In the genomic region with DNA sequence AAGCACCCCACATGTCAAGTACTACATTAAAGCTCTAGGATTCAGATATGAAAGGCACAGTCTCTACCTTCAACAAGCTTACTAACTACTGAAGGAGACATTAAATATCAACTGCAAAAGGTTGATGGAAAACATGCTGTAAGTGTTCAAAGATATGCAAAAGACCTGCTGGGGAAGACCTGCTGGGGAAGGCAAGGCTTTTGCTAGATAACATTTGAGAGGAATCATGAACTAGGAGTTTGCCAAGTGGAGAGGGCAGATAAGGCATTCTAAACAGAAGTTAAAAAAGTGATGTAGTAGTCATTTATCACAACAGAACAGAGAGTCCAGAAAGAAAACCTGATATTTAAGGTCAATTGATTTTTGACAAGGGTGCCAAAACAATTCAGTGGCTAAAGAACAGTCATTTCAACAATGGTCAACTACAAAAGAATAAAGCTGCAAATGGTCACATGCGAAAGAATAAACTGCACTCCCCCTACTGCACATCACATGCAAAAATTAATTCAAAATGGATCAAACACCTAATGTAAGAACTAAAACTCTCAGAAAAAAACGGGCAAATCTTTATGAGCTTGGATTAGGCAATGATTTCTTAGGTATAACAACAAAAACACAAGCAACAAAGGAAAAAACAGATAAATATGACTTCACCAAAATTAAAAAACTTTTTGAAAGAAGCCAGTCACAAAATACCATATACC, we compare ENCODE assay signal across 1 cellular context.
TF ChIP-seq lines count a peak whose summit lies in the region.

No MANE protein-coding gene starts in this region.

TF ChIP-seq in K562, 482 proteins besides CTCF, POLR2A, EP300 and RAD21 (continued from another document and continues in another):
- no peak for TF ChIP-seq HCFC1 (IDR thresholded peaks at IDR 0.05; ENCODE audit: low read depth, low read length)
- TF ChIP-seq, protein P1, sequence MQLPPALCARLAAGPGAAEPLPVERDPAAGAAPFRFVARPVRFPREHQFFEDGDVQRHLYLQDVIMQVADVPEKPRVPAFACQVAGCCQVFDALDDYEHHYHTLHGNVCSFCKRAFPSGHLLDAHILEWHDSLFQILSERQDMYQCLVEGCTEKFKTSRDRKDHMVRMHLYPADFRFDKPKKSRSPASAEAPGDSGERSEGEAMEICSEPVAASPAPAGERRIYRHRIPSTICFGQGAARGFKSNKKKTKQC (CRISPR knock-in tag; IDR thresholded peaks at IDR 0.05) = no peak
- TF ChIP-seq, protein P2, sequence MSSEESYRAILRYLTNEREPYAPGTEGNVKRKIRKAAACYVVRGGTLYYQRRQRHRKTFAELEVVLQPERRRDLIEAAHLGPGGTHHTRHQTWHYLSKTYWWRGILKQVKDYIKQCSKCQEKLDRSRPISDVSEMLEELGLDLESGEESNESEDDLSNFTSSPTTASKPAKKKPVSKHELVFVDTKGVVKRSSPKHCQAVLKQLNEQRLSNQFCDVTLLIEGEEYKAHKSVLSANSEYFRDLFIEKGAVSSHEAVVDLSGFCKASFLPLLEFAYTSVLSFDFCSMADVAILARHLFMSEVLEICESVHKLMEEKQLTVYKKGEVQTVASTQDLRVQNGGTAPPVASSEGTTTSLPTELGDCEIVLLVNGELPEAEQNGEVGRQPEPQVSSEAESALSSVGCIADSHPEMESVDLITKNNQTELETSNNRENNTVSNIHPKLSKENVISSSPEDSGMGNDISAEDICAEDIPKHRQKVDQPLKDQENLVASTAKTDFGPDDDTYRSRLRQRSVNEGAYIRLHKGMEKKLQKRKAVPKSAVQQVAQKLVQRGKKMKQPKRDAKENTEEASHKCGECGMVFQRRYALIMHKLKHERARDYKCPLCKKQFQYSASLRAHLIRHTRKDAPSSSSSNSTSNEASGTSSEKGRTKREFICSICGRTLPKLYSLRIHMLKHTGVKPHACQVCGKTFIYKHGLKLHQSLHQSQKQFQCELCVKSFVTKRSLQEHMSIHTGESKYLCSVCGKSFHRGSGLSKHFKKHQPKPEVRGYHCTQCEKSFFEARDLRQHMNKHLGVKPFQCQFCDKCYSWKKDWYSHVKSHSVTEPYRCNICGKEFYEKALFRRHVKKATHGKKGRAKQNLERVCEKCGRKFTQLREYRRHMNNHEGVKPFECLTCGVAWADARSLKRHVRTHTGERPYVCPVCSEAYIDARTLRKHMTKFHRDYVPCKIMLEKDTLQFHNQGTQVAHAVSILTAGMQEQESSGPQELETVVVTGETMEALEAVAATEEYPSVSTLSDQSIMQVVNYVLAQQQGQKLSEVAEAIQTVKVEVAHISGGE (CRISPR knock-in tag; IDR thresholded peaks at IDR 0.05) = peak in 1 of 3 experiments; percentile 93; a peak in 2 of 6 replicates
- 0 out of 2 replicates have a peak, but pooled peaks have one; percentile 44 for TF ChIP-seq RHOXF2B (CRISPR knock-in tag; conservative IDR thresholded peaks at IDR 0.05)
- no peak for TF ChIP-seq RBM15 (IDR thresholded peaks at IDR 0.05; ENCODE audit: insufficient read depth, low read length)
- peak; percentile 99 for TF ChIP-seq KDM1A (IDR thresholded peaks at IDR 0.05)
- TF ChIP-seq RCOR1 (IDR thresholded peaks at IDR 0.05; ENCODE audit: borderline replicate concordance in 1 of 2, low read depth in 2 of 2, low read length in 2 of 2) = peak; percentile 96 to 99
- no peak for TF ChIP-seq ZNF436 (CRISPR knock-in tag; IDR thresholded peaks at IDR 0.05)
- TF ChIP-seq ZNF445 (CRISPR knock-in tag; IDR thresholded peaks at IDR 0.05; ENCODE audit: low read depth) = no peak
- peak; percentile 82 for TF ChIP-seq C11orf30 (IDR thresholded peaks at IDR 0.05; ENCODE audit: low read depth)
- peak; percentile 95 to 98 for TF ChIP-seq TBL1XR1 (IDR thresholded peaks at IDR 0.05; ENCODE audit: low read length in 2 of 2)
- no peak for TF ChIP-seq FOXK1 (CRISPR knock-in tag; IDR thresholded peaks at IDR 0.05; ENCODE audit: borderline replicate concordance)
- no peak for TF ChIP-seq ZNF707 (CRISPR knock-in tag; conservative IDR thresholded peaks at IDR 0.05)
- TF ChIP-seq NRF1 (conservative IDR thresholded peaks at IDR 0.05 in 1 of 2, IDR thresholded peaks at IDR 0.05 in 1 of 2) = no peak
- no peak for TF ChIP-seq ZNF217 (CRISPR knock-in tag; IDR thresholded peaks at IDR 0.05)
- no peak for TF ChIP-seq EWSR1 (IDR thresholded peaks at IDR 0.05; ENCODE audit: borderline replicate concordance, low read depth, partially characterized antibody)
- TF ChIP-seq, protein P3, sequence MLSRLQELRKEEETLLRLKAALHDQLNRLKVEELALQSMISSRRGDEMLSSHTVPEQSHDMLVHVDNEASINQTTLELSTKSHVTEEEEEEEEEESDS (CRISPR knock-in tag; IDR thresholded peaks at IDR 0.05) = no peak
- TF ChIP-seq, protein P4, sequence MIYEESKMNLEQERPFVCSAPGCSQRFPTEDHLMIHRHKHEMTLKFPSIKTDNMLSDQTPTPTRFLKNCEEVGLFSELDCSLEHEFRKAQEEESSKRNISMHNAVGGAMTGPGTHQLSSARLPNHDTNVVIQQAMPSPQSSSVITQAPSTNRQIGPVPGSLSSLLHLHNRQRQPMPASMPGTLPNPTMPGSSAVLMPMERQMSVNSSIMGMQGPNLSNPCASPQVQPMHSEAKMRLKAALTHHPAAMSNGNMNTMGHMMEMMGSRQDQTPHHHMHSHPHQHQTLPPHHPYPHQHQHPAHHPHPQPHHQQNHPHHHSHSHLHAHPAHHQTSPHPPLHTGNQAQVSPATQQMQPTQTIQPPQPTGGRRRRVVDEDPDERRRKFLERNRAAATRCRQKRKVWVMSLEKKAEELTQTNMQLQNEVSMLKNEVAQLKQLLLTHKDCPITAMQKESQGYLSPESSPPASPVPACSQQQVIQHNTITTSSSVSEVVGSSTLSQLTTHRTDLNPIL (CRISPR knock-in tag; IDR thresholded peaks at IDR 0.05) = no peak
- no peak for TF ChIP-seq ZNF431 (CRISPR knock-in tag; IDR thresholded peaks at IDR 0.05)
- TF ChIP-seq DMBX1 (CRISPR knock-in tag; IDR thresholded peaks at IDR 0.05; ENCODE audit: borderline replicate concordance) = peak; percentile 96
- peak; percentile 32 for TF ChIP-seq TAF1 (IDR thresholded peaks at IDR 0.05; ENCODE audit: control insufficient read depth, extremely low read depth, insufficient read depth, low read length, severe bottlenecking)
- TF ChIP-seq STAG1 (CRISPR knock-in tag; IDR thresholded peaks at IDR 0.05; ENCODE audit: borderline replicate concordance) = no peak
- no peak for TF ChIP-seq ZNF174 (CRISPR knock-in tag; IDR thresholded peaks at IDR 0.05)
- peak; percentile 63; the same call in 1 of the 2 replicates for TF ChIP-seq ETV5 (CRISPR knock-in tag; IDR thresholded peaks at IDR 0.05; ENCODE audit: low read depth)
- no peak for TF ChIP-seq ZNF695 (CRISPR knock-in tag; IDR thresholded peaks at IDR 0.05)
- no peak for TF ChIP-seq ZNF253 (CRISPR knock-in tag; conservative IDR thresholded peaks at IDR 0.05)
- TF ChIP-seq, protein P5, sequence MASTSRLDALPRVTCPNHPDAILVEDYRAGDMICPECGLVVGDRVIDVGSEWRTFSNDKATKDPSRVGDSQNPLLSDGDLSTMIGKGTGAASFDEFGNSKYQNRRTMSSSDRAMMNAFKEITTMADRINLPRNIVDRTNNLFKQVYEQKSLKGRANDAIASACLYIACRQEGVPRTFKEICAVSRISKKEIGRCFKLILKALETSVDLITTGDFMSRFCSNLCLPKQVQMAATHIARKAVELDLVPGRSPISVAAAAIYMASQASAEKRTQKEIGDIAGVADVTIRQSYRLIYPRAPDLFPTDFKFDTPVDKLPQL (IDR thresholded peaks at IDR 0.05; ENCODE audit: extremely low read depth, insufficient read length) = no peak
- TF ChIP-seq SETDB1 (IDR thresholded peaks at IDR 0.05; ENCODE audit: low read length) = no peak
- TF ChIP-seq NELFE (IDR thresholded peaks at IDR 0.05; ENCODE audit: insufficient read depth, insufficient read length) = no peak
- TF ChIP-seq HMG20A (CRISPR knock-in tag; conservative IDR thresholded peaks at IDR 0.05) = no peak; the same call in 1 of the 2 replicates
- peak; percentile 99 for TF ChIP-seq KLF16 (IDR thresholded peaks at IDR 0.05)
- TF ChIP-seq, protein P6, sequence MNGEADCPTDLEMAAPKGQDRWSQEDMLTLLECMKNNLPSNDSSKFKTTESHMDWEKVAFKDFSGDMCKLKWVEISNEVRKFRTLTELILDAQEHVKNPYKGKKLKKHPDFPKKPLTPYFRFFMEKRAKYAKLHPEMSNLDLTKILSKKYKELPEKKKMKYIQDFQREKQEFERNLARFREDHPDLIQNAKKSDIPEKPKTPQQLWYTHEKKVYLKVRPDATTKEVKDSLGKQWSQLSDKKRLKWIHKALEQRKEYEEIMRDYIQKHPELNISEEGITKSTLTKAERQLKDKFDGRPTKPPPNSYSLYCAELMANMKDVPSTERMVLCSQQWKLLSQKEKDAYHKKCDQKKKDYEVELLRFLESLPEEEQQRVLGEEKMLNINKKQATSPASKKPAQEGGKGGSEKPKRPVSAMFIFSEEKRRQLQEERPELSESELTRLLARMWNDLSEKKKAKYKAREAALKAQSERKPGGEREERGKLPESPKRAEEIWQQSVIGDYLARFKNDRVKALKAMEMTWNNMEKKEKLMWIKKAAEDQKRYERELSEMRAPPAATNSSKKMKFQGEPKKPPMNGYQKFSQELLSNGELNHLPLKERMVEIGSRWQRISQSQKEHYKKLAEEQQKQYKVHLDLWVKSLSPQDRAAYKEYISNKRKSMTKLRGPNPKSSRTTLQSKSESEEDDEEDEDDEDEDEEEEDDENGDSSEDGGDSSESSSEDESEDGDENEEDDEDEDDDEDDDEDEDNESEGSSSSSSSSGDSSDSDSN (IDR thresholded peaks at IDR 0.05; ENCODE audit: borderline replicate concordance in 1 of 2, low read depth in 2 of 2, low read length in 2 of 2) = no peak
- no peak for TF ChIP-seq ARID2 (IDR thresholded peaks at IDR 0.05)
- TF ChIP-seq, protein P7, sequence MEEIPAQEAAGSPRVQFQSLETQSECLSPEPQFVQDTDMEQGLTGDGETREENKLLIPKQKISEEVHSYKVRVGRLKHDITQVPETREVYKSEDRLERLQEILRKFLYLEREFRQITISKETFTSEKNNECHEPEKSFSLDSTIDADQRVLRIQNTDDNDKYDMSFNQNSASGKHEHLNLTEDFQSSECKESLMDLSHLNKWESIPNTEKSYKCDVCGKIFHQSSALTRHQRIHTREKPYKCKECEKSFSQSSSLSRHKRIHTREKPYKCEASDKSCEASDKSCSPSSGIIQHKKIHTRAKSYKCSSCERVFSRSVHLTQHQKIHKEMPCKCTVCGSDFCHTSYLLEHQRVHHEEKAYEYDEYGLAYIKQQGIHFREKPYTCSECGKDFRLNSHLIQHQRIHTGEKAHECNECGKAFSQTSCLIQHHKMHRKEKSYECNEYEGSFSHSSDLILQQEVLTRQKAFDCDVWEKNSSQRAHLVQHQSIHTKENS (CRISPR knock-in tag; IDR thresholded peaks at IDR 0.05) = no peak
- peak; percentile 62; the same call in 1 of the 2 replicates for TF ChIP-seq HEY1 (CRISPR knock-in tag; IDR thresholded peaks at IDR 0.05; ENCODE audit: borderline replicate concordance)
- TF ChIP-seq, protein P8, sequence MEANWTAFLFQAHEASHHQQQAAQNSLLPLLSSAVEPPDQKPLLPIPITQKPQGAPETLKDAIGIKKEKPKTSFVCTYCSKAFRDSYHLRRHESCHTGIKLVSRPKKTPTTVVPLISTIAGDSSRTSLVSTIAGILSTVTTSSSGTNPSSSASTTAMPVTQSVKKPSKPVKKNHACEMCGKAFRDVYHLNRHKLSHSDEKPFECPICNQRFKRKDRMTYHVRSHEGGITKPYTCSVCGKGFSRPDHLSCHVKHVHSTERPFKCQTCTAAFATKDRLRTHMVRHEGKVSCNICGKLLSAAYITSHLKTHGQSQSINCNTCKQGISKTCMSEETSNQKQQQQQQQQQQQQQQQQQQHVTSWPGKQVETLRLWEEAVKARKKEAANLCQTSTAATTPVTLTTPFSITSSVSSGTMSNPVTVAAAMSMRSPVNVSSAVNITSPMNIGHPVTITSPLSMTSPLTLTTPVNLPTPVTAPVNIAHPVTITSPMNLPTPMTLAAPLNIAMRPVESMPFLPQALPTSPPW (CRISPR knock-in tag; IDR thresholded peaks at IDR 0.05) = peak; percentile 77
- TF ChIP-seq SIN3B (IDR thresholded peaks at IDR 0.05; ENCODE audit: low read depth) = 0 out of 2 replicates have a peak, but pooled peaks have one; percentile 14
- TF ChIP-seq, protein P9, sequence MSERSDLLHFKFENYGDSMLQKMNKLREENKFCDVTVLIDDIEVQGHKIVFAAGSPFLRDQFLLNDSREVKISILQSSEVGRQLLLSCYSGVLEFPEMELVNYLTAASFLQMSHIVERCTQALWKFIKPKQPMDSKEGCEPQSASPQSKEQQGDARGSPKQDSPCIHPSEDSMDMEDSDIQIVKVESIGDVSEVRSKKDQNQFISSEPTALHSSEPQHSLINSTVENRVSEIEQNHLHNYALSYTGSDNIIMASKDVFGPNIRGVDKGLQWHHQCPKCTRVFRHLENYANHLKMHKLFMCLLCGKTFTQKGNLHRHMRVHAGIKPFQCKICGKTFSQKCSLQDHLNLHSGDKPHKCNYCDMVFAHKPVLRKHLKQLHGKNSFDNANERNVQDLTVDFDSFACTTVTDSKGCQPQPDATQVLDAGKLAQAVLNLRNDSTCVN (CRISPR knock-in tag; IDR thresholded peaks at IDR 0.05) = 0 out of 2 replicates have a peak, but pooled peaks have one; percentile 40
- TF ChIP-seq SMAD4 (CRISPR knock-in tag; conservative IDR thresholded peaks at IDR 0.05) = peak; percentile 95
- peak; percentile 66; the same call in 1 of the 2 replicates for TF ChIP-seq MYC (IDR thresholded peaks at IDR 0.05; ENCODE audit: low read depth, low read length)
- TF ChIP-seq MYC (CRISPR knock-in tag; IDR thresholded peaks at IDR 0.05; ENCODE audit: borderline replicate concordance, low read depth) = no peak
- TF ChIP-seq ZKSCAN3 (CRISPR knock-in tag; IDR thresholded peaks at IDR 0.05) = no peak
- no peak for TF ChIP-seq ZNF778 (CRISPR knock-in tag; IDR thresholded peaks at IDR 0.05)
- no peak for TF ChIP-seq SAFB (IDR thresholded peaks at IDR 0.05; ENCODE audit: borderline replicate concordance, low read depth, low read length)
- no peak for TF ChIP-seq CBFB (CRISPR knock-in tag; IDR thresholded peaks at IDR 0.05)
- TF ChIP-seq, protein P10, sequence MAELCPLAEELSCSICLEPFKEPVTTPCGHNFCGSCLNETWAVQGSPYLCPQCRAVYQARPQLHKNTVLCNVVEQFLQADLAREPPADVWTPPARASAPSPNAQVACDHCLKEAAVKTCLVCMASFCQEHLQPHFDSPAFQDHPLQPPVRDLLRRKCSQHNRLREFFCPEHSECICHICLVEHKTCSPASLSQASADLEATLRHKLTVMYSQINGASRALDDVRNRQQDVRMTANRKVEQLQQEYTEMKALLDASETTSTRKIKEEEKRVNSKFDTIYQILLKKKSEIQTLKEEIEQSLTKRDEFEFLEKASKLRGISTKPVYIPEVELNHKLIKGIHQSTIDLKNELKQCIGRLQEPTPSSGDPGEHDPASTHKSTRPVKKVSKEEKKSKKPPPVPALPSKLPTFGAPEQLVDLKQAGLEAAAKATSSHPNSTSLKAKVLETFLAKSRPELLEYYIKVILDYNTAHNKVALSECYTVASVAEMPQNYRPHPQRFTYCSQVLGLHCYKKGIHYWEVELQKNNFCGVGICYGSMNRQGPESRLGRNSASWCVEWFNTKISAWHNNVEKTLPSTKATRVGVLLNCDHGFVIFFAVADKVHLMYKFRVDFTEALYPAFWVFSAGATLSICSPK (IDR thresholded peaks at IDR 0.05; ENCODE audit: borderline replicate concordance) = no peak
- peak; percentile 99 for TF ChIP-seq PHB2 (IDR thresholded peaks at IDR 0.05; ENCODE audit: low read depth)
- TF ChIP-seq, protein P11, sequence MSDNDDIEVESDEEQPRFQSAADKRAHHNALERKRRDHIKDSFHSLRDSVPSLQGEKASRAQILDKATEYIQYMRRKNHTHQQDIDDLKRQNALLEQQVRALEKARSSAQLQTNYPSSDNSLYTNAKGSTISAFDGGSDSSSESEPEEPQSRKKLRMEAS (CRISPR knock-in tag; IDR thresholded peaks at IDR 0.05) = no peak
- TF ChIP-seq HDAC2 (IDR thresholded peaks at IDR 0.05) = peak; percentile 99
- TF ChIP-seq ZKSCAN8 (CRISPR knock-in tag; IDR thresholded peaks at IDR 0.05) = peak; percentile 94
- no peak for TF ChIP-seq ZNF124 (CRISPR knock-in tag; IDR thresholded peaks at IDR 0.05)
- TF ChIP-seq MTA3 (IDR thresholded peaks at IDR 0.05; ENCODE audit: borderline replicate concordance) = peak; percentile 91
- no peak for TF ChIP-seq ZBTB7A (IDR thresholded peaks at IDR 0.05; ENCODE audit: borderline replicate concordance, control insufficient read depth, low read depth, low read length)
